ENCODE assay signal across 20 cellular contexts in the genomic region with DNA sequence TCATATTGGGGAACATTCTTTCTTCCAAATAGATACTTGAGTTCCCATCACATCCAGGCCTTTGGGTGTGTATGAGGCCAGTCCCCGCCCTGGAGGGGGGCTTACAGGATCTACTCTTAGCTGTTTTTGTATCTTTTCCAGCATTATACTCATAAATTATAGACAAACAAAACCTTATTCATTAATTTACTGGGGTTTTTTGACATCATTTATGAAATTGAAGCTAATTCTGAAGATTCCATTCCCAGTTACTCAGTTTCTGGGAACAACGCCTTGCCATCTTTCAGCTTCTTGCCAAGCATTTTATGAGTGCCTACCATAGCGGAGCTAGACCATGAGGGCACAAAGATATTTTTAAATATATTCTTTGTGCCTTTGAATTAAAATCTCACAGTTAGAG.
DNase-seq lines count a peak whose midpoint lies in the region; ATAC-seq and TF ChIP-seq lines count a peak whose summit lies in the region.
"Had no signal": no experiment of that assay in that cellular context is flagged by ENCODE, and none has a peak within 500 bp of the region (broad histone marks: within the 10 kb centered on the region; RNA-seq: fewer than 3 reads in every experiment).

No MANE protein-coding gene starts in this region.

- H3K36me3 ChIP-seq in BJ (ENCODE audit: control insufficient read depth, insufficient read depth, low read length) (no peaks in the 10 kb centered on the region), A673 (ENCODE audit: insufficient read depth, low read length, poor library complexity, severe bottlenecking) (no peaks in the 10 kb centered on the region)
- H3K36me3 ChIP-seq: BE2C had no signal

- no peaks in the 10 kb centered on the region for H3K9me3 ChIP-seq in A673 (ENCODE audit: low read depth, low read length, poor library complexity, severe bottlenecking)
- H3K9me3 ChIP-seq: BE2C had no signal

- no TSS peak for BruUV-seq in A673 (replicated peaks; lab: Mats Ljungman, UMichigan)

- H3K27me3 ChIP-seq in BJ (ENCODE audit: control insufficient read depth, insufficient read depth, low read length), result no peaks in the 10 kb centered on the region
- H3K27me3 ChIP-seq in A673 (replicated peaks; ENCODE audit: insufficient read depth, low read depth, low read length, poor library complexity), result no peaks in the 10 kb centered on the region
- H3K27me3 ChIP-seq: BE2C had no signal

- POLR2A ChIA-PET in BJ (lab: Charles Lee), result interaction anchor here (0.5 kb wide), 1 partner anchor 245 kb away, joined by 3 read pairs; no protein-coding TSS in a partner anchor
- POLR2A ChIA-PET in A673 (lab: Charles Lee; ENCODE audit: low non-redundant PET), result no interaction called here

- H3K27ac Mint-ChIP-seq in stimulated activated naive CD8-positive, alpha-beta T cell treated with anti-CD3 and anti-CD28 coated beads, Interleukin-15, amount 100 ng/mL, for 72 hours, result no peak overlapping the region
- H3K27ac Mint-ChIP-seq: CD4-positive, alpha-beta T cell had no signal

- no peak for ATAC-seq in stimulated activated naive CD8-positive, alpha-beta T cell treated with anti-CD3 and anti-CD28 coated beads, Interleukin-15, amount 100 ng/mL, for 72 hours
- ATAC-seq: HCT116, Right ventricle myocardium inferior had no signal

- H3K4me1 ChIP-seq in A673 (ENCODE audit: insufficient read depth, low read length, poor library complexity, severe bottlenecking), result no peaks in the 10 kb centered on the region
- H3K4me1 ChIP-seq: BE2C had no signal

- no peaks in the 10 kb centered on the region for H3K9me3 Mint-ChIP-seq in stimulated activated naive CD8-positive, alpha-beta T cell treated with anti-CD3 and anti-CD28 coated beads, Interleukin-15, amount 100 ng/mL, for 72 hours
- H3K9me3 Mint-ChIP-seq: CD4-positive, alpha-beta T cell had no signal

- DNase-seq in BJ (ENCODE audit: low read depth) (peak; percentile 52), M059J (ENCODE audit: low read depth) (peak; percentile 42), fibroblast of gingiva (ENCODE audit: low read depth) (peak; percentile 89), stromal cell of bone marrow (ENCODE audit: low read depth) (peak; percentile 27), A673 (ENCODE audit: low spot score) (no peak), NCI-H510A (lab: John Stamatoyannopoulos, UW) (no peak)
- DNase-seq in stimulated activated naive CD8-positive, alpha-beta T cell treated with anti-CD3 and anti-CD28 coated beads, Interleukin-15, amount 100 ng/mL, for 72 hours, result no peak
- DNase-seq: BE2C; Calu3; CD4-positive, alpha-beta T cell; DMS53; GOT3; Kasumi-1; NCI-H1105; NCI-H2171 treated with DMSO at 0.1 percent for 48 hours; NCI-H446 treated with DMSO at 0.1 percent for 48 hours; NCI-H748 treated with DMSO at 0.1 percent for 48 hours; SW 1271 had no signal

- H3K4me3 ChIP-seq in BJ (ENCODE audit: low read depth, low read length) (no peak overlapping the region), A673 (ENCODE audit: low read depth, low read length, poor library complexity, severe bottlenecking) (no peak overlapping the region)

- intact Hi-C loops in A673 (cut with micrococcal nuclease; ENCODE audit: unreplicated experiment), result no loop called here

- H3K4me3 Mint-ChIP-seq in stimulated activated naive CD8-positive, alpha-beta T cell treated with anti-CD3 and anti-CD28 coated beads, Interleukin-15, amount 100 ng/mL, for 72 hours, result no peak overlapping the region
- H3K4me3 Mint-ChIP-seq: CD4-positive, alpha-beta T cell had no signal

- H3K4me1 Mint-ChIP-seq in stimulated activated naive CD8-positive, alpha-beta T cell treated with anti-CD3 and anti-CD28 coated beads, Interleukin-15, amount 100 ng/mL, for 72 hours, result peaks cover 14% of the 10 kb centered on the region

- CTCF ChIA-PET in BJ (lab: Yijun Ruan, JAX), result interaction anchor here (0.6 to 1.1 kb wide), 2 partner anchors 111 to 139 kb away, joined by 3 to 8 read pairs; a partner anchor contains a TSS
- CTCF ChIA-PET in A673 (lab: Charles Lee), result no interaction called here

- H3K27ac ChIP-seq in A673 (ENCODE audit: low read depth, low read length, poor library complexity, severe bottlenecking), result no peak overlapping the region

- peaks cover 2% of the 10 kb centered on the region for H3K27me3 Mint-ChIP-seq in stimulated activated naive CD8-positive, alpha-beta T cell treated with anti-CD3 and anti-CD28 coated beads, Interleukin-15, amount 100 ng/mL, for 72 hours

- TF ChIP-seq CTCF in BJ (IDR thresholded peaks at IDR 0.05; ENCODE audit: insufficient read depth, low read depth, low read length), result no peak
- no peak for TF ChIP-seq CTCF in A673 (conservative IDR thresholded peaks at IDR 0.05; ENCODE audit: low read depth, low read length)

Comparison
In these comparisons a context has a peak if more than half of its experiments do, and no peak if none do; other contexts are left out.
1. DNase-seq: peak in BJ (single experiment), M059J (single experiment), fibroblast of gingiva (single experiment) and stromal cell of bone marrow (single experiment); none in A673 (single experiment), stimulated activated naive CD8-positive, alpha-beta T cell treated with anti-CD3 and anti-CD28 coated beads, Interleukin-15, amount 100 ng/mL, for 72 hours (0 of 2) and NCI-H510A (single experiment).